In the genomic region with DNA sequence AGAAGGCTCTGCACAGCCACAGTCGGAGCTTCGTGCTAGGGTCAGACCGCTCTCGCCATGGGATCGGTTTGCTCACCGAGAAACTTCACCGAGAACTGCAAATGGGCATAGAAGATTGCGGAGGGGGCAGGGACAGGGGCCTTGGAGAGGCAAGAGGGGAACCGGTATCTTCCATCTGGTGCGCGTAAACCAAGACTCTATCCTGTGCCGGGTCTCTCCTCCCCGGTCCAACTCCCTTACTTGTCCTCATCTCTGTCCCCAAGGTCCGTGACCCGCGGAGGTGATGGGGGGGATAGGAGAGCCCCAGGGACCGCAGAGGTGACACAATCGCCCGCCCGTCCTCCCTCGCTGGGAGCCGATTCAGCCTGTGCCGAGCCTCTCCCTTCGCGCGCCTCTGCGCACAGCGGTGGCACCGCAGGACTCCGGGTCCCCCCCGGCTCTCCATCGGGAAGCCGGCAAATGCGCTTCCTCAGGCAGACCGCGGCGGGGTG, we compare ENCODE assay signal across 8 cellular contexts. TPM values are rescaled to one million over a fixed set of nuclear protein-coding genes. Genes with fewer than 3 reads are reported as not detected.
DNase-seq lines count a peak whose midpoint lies in the region; ATAC-seq and TF ChIP-seq lines count a peak whose summit lies in the region.

No MANE protein-coding gene starts in this region.

- H3K9me2 ChIP-seq in PC-3 (replicated peaks; ENCODE audit: low read length), result no peaks in the 10 kb centered on the region

- CTCF ChIA-PET in PC-3 (lab: Charles Lee), result interaction anchor here (0.5 to 1.3 kb wide), 2 partner anchors 59 to 335 kb away, joined by 4 to 6 read pairs; no protein-coding TSS in a partner anchor

- H3K4me3 ChIP-seq in PC-3 (ENCODE audit: low read length) (no peak overlapping the region), mesendoderm (ENCODE audit: low read length) (no peak overlapping the region), transverse colon (peak overlapping the region; percentile 55 to 86 (median 72))

- in situ Hi-C loops in transverse colon (cut with MboI; ENCODE audit: low pct_ligation_motif_present in 1 of 4, low pct_unique_long_range_greater_than_20kb in 1 of 4, low sequenced_read_pairs in 3 of 4), result no loop called here

- H3K9me3 ChIP-seq in PC-3 (ENCODE audit: low read length) (no peaks in the 10 kb centered on the region), transverse colon (no peaks in the 10 kb centered on the region)

- no peak overlapping the region for H2BK15ac ChIP-seq in mesendoderm (replicated peaks; ENCODE audit: low read depth)

- TF ChIP-seq POLR2A in transverse colon (IDR thresholded peaks at IDR 0.05), result no peak

- H3K27me3 ChIP-seq in PC-3 (ENCODE audit: low read length), result peaks cover 6% of the 10 kb centered on the region
- peaks cover 51% of the 10 kb centered on the region for H3K27me3 ChIP-seq in mesendoderm (ENCODE audit: insufficient read depth, low read length, poor library complexity)
- peaks cover 36% of the 10 kb centered on the region for H3K27me3 ChIP-seq in transverse colon

- H2BK120ac ChIP-seq in mesendoderm (ENCODE audit: low read depth, low read length), result no peak overlapping the region

- no peak for TF ChIP-seq CTCF in PC-3 (conservative IDR thresholded peaks at IDR 0.05; ENCODE audit: low read depth, low read length)
- no peak for TF ChIP-seq CTCF in transverse colon (IDR thresholded peaks at IDR 0.05)

- H3K4me2 ChIP-seq in PC-3 (ENCODE audit: low read length) (peak overlapping the region; percentile 44; the same call in 1 of the 2 replicates), mesendoderm (ENCODE audit: low read length) (peak overlapping the region; percentile 70)

- H3K79me2 ChIP-seq in PC-3 (ENCODE audit: low read length) (no peaks in the 10 kb centered on the region), mesendoderm (ENCODE audit: control insufficient read depth, insufficient read depth, low read length) (no peaks in the 10 kb centered on the region)

- no TSS peak for BruUV-seq in PC-3 (replicated peaks; lab: Mats Ljungman, UMichigan)

- H3K4me1 ChIP-seq in PC-3 (ENCODE audit: insufficient read depth, low read length) (0 out of 2 replicates have a peak, but pooled peaks cover 3% of the 10 kb centered on the region), mesendoderm (ENCODE audit: control insufficient read depth, low read depth, low read length) (peaks cover 2% of the 10 kb centered on the region), transverse colon (peaks cover 0 to 30% (median 11%) of the 10 kb centered on the region in 4 donors)

- H3K23ac ChIP-seq in mesendoderm (ENCODE audit: low read length), result peak overlapping the region; percentile 94

- no peak overlapping the region for H2BK5ac ChIP-seq in mesendoderm (ENCODE audit: low read length)

- WGBS in mesendoderm (ENCODE audit: extremely low coverage, insufficient coverage, low lambda C conversion rate), result no CpG with 5 or more reads among the region's 37 CpGs
- WGBS in transverse colon (ENCODE audit: low coverage in 1 of 2), 2 donors, result 6% methylated on average over 37 of the region's 37 CpGs; no CpG with 5 or more reads in 1 of the 2 donors

- no peak overlapping the region for H3K18ac ChIP-seq in mesendoderm (ENCODE audit: low read length)

- H4K20me1 ChIP-seq in PC-3 (ENCODE audit: low read length), result no peaks in the 10 kb centered on the region

- no peaks in the 10 kb centered on the region for H3F3A ChIP-seq in PC-3 (ENCODE audit: low read length, unreplicated experiment)

- H2AFZ ChIP-seq in PC-3 (ENCODE audit: low read length), result no peak overlapping the region

- peak overlapping the region; percentile 67 for H3K56ac ChIP-seq in mesendoderm (ENCODE audit: low read length)

- H3K27ac ChIP-seq in PC-3 (ENCODE audit: low read length) (no peak overlapping the region), mesendoderm (ENCODE audit: low read depth, low read length) (no peak overlapping the region), transverse colon (peak overlapping the region in 1 of 4 donors; percentile 82)

- no peak overlapping the region for H4K8ac ChIP-seq in mesendoderm (ENCODE audit: low read depth, low read length)

- no peak for TF ChIP-seq EP300 in transverse colon (IDR thresholded peaks at IDR 0.05; ENCODE audit: low read depth)

- no peaks in the 10 kb centered on the region for H3K36me3 ChIP-seq in PC-3 (ENCODE audit: low read depth, low read length)
- H3K36me3 ChIP-seq in mesendoderm (ENCODE audit: control insufficient read depth, insufficient read depth, low read length), result no peaks in the 10 kb centered on the region
- no peaks in the 10 kb centered on the region for H3K36me3 ChIP-seq in transverse colon

- ATAC-seq in PC-3 (no peak), HG03469 (IDR thresholded peaks at IDR 0.05; ENCODE audit: unreplicated experiment) (no peak)

- H2AK5ac ChIP-seq in mesendoderm (ENCODE audit: low read length), result no peak overlapping the region

- intact Hi-C loops in PC-3 (cut with micrococcal nuclease), result no loop called here
- intact Hi-C loops in transverse colon (cut with DNase I; ENCODE audit: low total_unique reads), result no loop called here

- H4K5ac ChIP-seq in mesendoderm (ENCODE audit: low read length), result no peak overlapping the region

- H3K79me1 ChIP-seq in mesendoderm (ENCODE audit: low read length), result no peaks in the 10 kb centered on the region

- DNase-seq in DMS53 (lab: John Stamatoyannopoulos, UW), result peak; percentile 62
- no peak for DNase-seq in DMS53 treated with DMSO at 0.1 percent for 48 hours (lab: John Stamatoyannopoulos, UW; ENCODE audit: unreplicated experiment)
- DNase-seq in PC-3, result no peak
- peak; percentile 72 for DNase-seq in ecto neural progenitor cell (ENCODE audit: low spot score)
- peak; percentile 55 for DNase-seq in mesendoderm
- peak; percentile 16 for DNase-seq in transverse colon
- DNase-seq in GOT3 (lab: John Stamatoyannopoulos, UW), result no peak

- H3K4ac ChIP-seq in mesendoderm (ENCODE audit: low read depth, low read length), result no peak overlapping the region

- POLR2A ChIA-PET in PC-3 (lab: Charles Lee; ENCODE audit: unreplicated experiment), result no interaction called here

- H3K9ac ChIP-seq in PC-3 (ENCODE audit: low read length) (no peak overlapping the region), mesendoderm (ENCODE audit: low read length) (peak overlapping the region; percentile 29)

RNA-seq across cellular contexts. Expression of gene SCD5, which starts 1.0 kb away (rescaled TPM):
- total RNA-seq in PC-3 (2014; rRNA removed), result 3.4 and 3.8 TPM in 2 replicates
- polyA plus RNA-seq in mesendoderm (2013, experiment 1 of 2), result 0.97 TPM
- 0.88 TPM for polyA plus RNA-seq in mesendoderm (2013, experiment 2 of 2)
- 1 to 10 TPM; 1.5 to 7.5 (median 3.5) TPM for total RNA-seq in transverse colon

Comparison
In these comparisons a context has a peak if more than half of its experiments do, and no peak if none do; other contexts are left out.
1. DNase-seq: peak in DMS53 (single experiment), ecto neural progenitor cell (single experiment), mesendoderm (single experiment) and transverse colon (single experiment); none in DMS53 treated with DMSO at 0.1 percent for 48 hours (single experiment), PC-3 (single experiment) and GOT3 (single experiment).
2. H3K4me3 ChIP-seq: peak in transverse colon (4 of 4); none in PC-3 (single experiment) and mesendoderm (single experiment).